12 cellular contexts compared by ENCODE assay signal in genomic region chr5:149765932-149766331, GRCh38. TPM values are rescaled to one million over a fixed set of nuclear protein-coding genes. Genes with fewer than 3 reads are reported as not detected.
DNase-seq lines count a peak whose midpoint lies in the region; ATAC-seq and TF ChIP-seq lines count a peak whose summit lies in the region.
"Had no signal": no experiment of that assay in that cellular context is flagged by ENCODE, and none has a peak within 500 bp of the region (broad histone marks: within the 10 kb centered on the region; RNA-seq: fewer than 3 reads in every experiment).

No MANE protein-coding gene starts in this region.

- H3K4me2 ChIP-seq in DOHH2 (ENCODE audit: low read length) (no peak overlapping the region), mesendoderm (ENCODE audit: low read length) (no peak overlapping the region)

- no peaks in the 10 kb centered on the region for H3K79me1 ChIP-seq in mesendoderm (ENCODE audit: low read length)

- no peaks in the 10 kb centered on the region for H3K9me2 ChIP-seq in DOHH2 (replicated peaks; ENCODE audit: control insufficient read depth, low read length)

- TF ChIP-seq EP300 in Ishikawa (IDR thresholded peaks at IDR 0.05; ENCODE audit: borderline replicate concordance) = no peak

- peaks cover 20% of the 10 kb centered on the region; the same call in 1 of the 2 replicates for H3K9me3 ChIP-seq in DOHH2 (ENCODE audit: control insufficient read depth, insufficient read depth, low read length)
- H3K9me3 ChIP-seq: suprapubic skin had no signal

- H2BK15ac ChIP-seq in mesendoderm (replicated peaks; ENCODE audit: low read depth) = no peak overlapping the region

- H3F3A ChIP-seq in DOHH2 (ENCODE audit: control insufficient read depth, insufficient read depth) = no peaks in the 10 kb centered on the region

- H2AK5ac ChIP-seq in mesendoderm (ENCODE audit: low read length) = no peak overlapping the region

- no peak overlapping the region for H3K4me3 ChIP-seq in DOHH2 (ENCODE audit: low read length)
- H3K4me3 ChIP-seq in mesendoderm (ENCODE audit: low read length) = no peak overlapping the region
- H3K4me3 ChIP-seq: suprapubic skin had no signal

- no peak overlapping the region for H3K18ac ChIP-seq in mesendoderm (ENCODE audit: low read length)

- no peak overlapping the region for H3K56ac ChIP-seq in mesendoderm (ENCODE audit: low read length)

- DNase-seq in mesendoderm = peak; percentile 44
- DNase-seq in stimulated activated CD4-positive, alpha-beta T cell treated with anti-CD3 and anti-CD28 coated beads, Interleukin-4, amount 100 ng/mL, for 4 hours = no peak
- no peak for DNase-seq in NCI-H2107 treated with DMSO at 0.1 percent for 48 hours (lab: John Stamatoyannopoulos, UW; ENCODE audit: unreplicated experiment)
- no peak for DNase-seq in NCI-H345 treated with DMSO at 0.1 percent for 48 hours (lab: John Stamatoyannopoulos, UW; ENCODE audit: unreplicated experiment)
- DNase-seq: naive thymus-derived CD8-positive, alpha-beta T cell; stimulated activated CD4-positive, alpha-beta T cell treated with anti-CD3 and anti-CD28 coated beads, Interleukin-4, amount 100 ng/mL, for 24 hours; SW 1271 had no signal

- TF ChIP-seq CTCF in DOHH2 (IDR thresholded peaks at IDR 0.05; ENCODE audit: low read depth, low read length, poor library complexity, severe bottlenecking) (peak; percentile 58), VCaP (conservative IDR thresholded peaks at IDR 0.05) (peak; percentile 37)

- H3K23ac ChIP-seq in mesendoderm (ENCODE audit: low read length) = no peak overlapping the region

- H3K79me2 ChIP-seq in DOHH2 (ENCODE audit: control insufficient read depth, low read length) (peaks cover 51% of the 10 kb centered on the region), mesendoderm (ENCODE audit: control insufficient read depth, insufficient read depth, low read length) (no peaks in the 10 kb centered on the region)

- no peaks in the 10 kb centered on the region for H3K4me1 ChIP-seq in DOHH2 (ENCODE audit: control insufficient read depth, low read length)
- H3K4me1 ChIP-seq in mesendoderm (ENCODE audit: control insufficient read depth, low read depth, low read length) = no peaks in the 10 kb centered on the region
- H3K4me1 ChIP-seq: suprapubic skin had no signal

- H2BK120ac ChIP-seq in mesendoderm (ENCODE audit: low read depth, low read length) = no peak overlapping the region

- no peak overlapping the region for H2BK5ac ChIP-seq in mesendoderm (ENCODE audit: low read length)

- H3K36me3 ChIP-seq in DOHH2 (ENCODE audit: control insufficient read depth, low read length) = peaks cover 23% of the 10 kb centered on the region
- no peaks in the 10 kb centered on the region for H3K36me3 ChIP-seq in mesendoderm (ENCODE audit: control insufficient read depth, insufficient read depth, low read length)
- H3K36me3 ChIP-seq: suprapubic skin had no signal

- no peak overlapping the region for H4K8ac ChIP-seq in mesendoderm (ENCODE audit: low read depth, low read length)

- H4K20me1 ChIP-seq in DOHH2 (ENCODE audit: control insufficient read depth, insufficient read depth, low read depth, low read length) = no peaks in the 10 kb centered on the region

- no peak overlapping the region for H4K5ac ChIP-seq in mesendoderm (ENCODE audit: low read length)

- no peak overlapping the region for H3K4ac ChIP-seq in mesendoderm (ENCODE audit: low read depth, low read length)

- H3K27ac ChIP-seq in DOHH2 (ENCODE audit: low read depth, low read length) (no peak overlapping the region), VCaP (no peak overlapping the region), mesendoderm (ENCODE audit: low read depth, low read length) (no peak overlapping the region)
- H3K27ac ChIP-seq: suprapubic skin had no signal

- TF ChIP-seq RAD21 in Ishikawa (IDR thresholded peaks at IDR 0.05; ENCODE audit: low read depth) = peak; percentile 49; the same call in 1 of the 2 replicates

- H3K9ac ChIP-seq in mesendoderm (ENCODE audit: low read length) = no peak overlapping the region

- H3K27me3 ChIP-seq in DOHH2 (ENCODE audit: control insufficient read depth, low read length) (no peaks in the 10 kb centered on the region), mesendoderm (ENCODE audit: insufficient read depth, low read length, poor library complexity) (no peaks in the 10 kb centered on the region)
- H3K27me3 ChIP-seq: suprapubic skin had no signal

- no peak for ATAC-seq in HG03139 (IDR thresholded peaks at IDR 0.05; ENCODE audit: unreplicated experiment)
- ATAC-seq: naive thymus-derived CD8-positive, alpha-beta T cell had no signal

TF ChIP-seq in Ishikawa, 13 proteins besides CTCF, POLR2A, EP300 and RAD21:
- TF ChIP-seq TEAD4 (IDR thresholded peaks at IDR 0.05) = no peak
- no peak for TF ChIP-seq CEBPB (IDR thresholded peaks at IDR 0.05)
- no peak for TF ChIP-seq TAF1 (IDR thresholded peaks at IDR 0.05; ENCODE audit: low read depth)
- TF ChIP-seq ZBTB7A (IDR thresholded peaks at IDR 0.05; ENCODE audit: low read depth) = no peak
- TF ChIP-seq REST (IDR thresholded peaks at IDR 0.05; ENCODE audit: low read depth) = no peak
- TF ChIP-seq TCF12 (IDR thresholded peaks at IDR 0.05; ENCODE audit: low read depth) = no peak
- no peak for TF ChIP-seq FOXM1 (IDR thresholded peaks at IDR 0.05; ENCODE audit: borderline replicate concordance, low read depth)
- TF ChIP-seq YY1 (IDR thresholded peaks at IDR 0.05; ENCODE audit: low read depth) = no peak
- no peak for TF ChIP-seq CREB1 (IDR thresholded peaks at IDR 0.05; ENCODE audit: low read depth)
- TF ChIP-seq EGR1 (IDR thresholded peaks at IDR 0.05) = no peak
- TF ChIP-seq MAX (IDR thresholded peaks at IDR 0.05) = no peak
- no peak for TF ChIP-seq USF1 (IDR thresholded peaks at IDR 0.05)
- no peak for TF ChIP-seq NFIC (IDR thresholded peaks at IDR 0.05)

RNA-seq across cellular contexts. Expression of gene PPARGC1B, which starts 35.8 kb away (rescaled TPM):
- polyA plus RNA-seq in mesendoderm (2013, experiment 1 of 2) = 2.4 TPM
- polyA plus RNA-seq in mesendoderm (2013, experiment 2 of 2) = 2.6 TPM
